8 cellular contexts compared by ENCODE assay signal in genomic region chr2:70069049-70069448, GRCh38.
DNase-seq lines count a peak whose midpoint lies in the region; ATAC-seq, FAIRE-seq and TF ChIP-seq lines count a peak whose summit lies in the region.

No MANE protein-coding gene starts in this region.

- DNase-seq in activated T-cell treated with anti-CD3 and anti-CD28 coated beads for 1 hour (ENCODE audit: low read depth) (peak; percentile 49), kidney tubule cell (ENCODE audit: low spot score) (peak; percentile 82), DMS79 treated with DMSO at 0.1 percent for 48 hours (lab: John Stamatoyannopoulos, UW) (no peak), H54 (ENCODE audit: insufficient read length, low spot score) (no peak), cerebellar nuclear complex (lab: John Stamatoyannopoulos, UW) (no peak)
- DNase-seq in stimulated activated CD8-positive, alpha-beta memory T cell treated with anti-CD3 and anti-CD28 coated beads, Interleukin-7, amount 100 ng/mL, for 48 hours (ENCODE audit: extremely low read depth in 1 of 2, low read depth in 1 of 2), result peak; percentile 43 to 78

- FAIRE-seq in H54 (lab: Jason Lieb, UNC), result no peak

- TF ChIP-seq POLR2A in H54 (IDR thresholded peaks at IDR 0.05; ENCODE audit: low read depth, low read length), result no peak

- peak; percentile 71 for ATAC-seq in GM19452 (IDR thresholded peaks at IDR 0.05; ENCODE audit: unreplicated experiment)
- peak; percentile 51 for ATAC-seq in HG03457 (IDR thresholded peaks at IDR 0.05; ENCODE audit: unreplicated experiment)

Comparison
In these comparisons a context has a peak if more than half of its experiments do, and no peak if none do; other contexts are left out.
1. DNase-seq: peak in activated T-cell treated with anti-CD3 and anti-CD28 coated beads for 1 hour (single experiment), kidney tubule cell (single experiment) and stimulated activated CD8-positive, alpha-beta memory T cell treated with anti-CD3 and anti-CD28 coated beads, Interleukin-7, amount 100 ng/mL, for 48 hours (2 of 2); none in DMS79 treated with DMSO at 0.1 percent for 48 hours (single experiment), H54 (single experiment) and cerebellar nuclear complex (0 of 2).